8 cellular contexts compared by ENCODE assay signal in the genomic region with DNA sequence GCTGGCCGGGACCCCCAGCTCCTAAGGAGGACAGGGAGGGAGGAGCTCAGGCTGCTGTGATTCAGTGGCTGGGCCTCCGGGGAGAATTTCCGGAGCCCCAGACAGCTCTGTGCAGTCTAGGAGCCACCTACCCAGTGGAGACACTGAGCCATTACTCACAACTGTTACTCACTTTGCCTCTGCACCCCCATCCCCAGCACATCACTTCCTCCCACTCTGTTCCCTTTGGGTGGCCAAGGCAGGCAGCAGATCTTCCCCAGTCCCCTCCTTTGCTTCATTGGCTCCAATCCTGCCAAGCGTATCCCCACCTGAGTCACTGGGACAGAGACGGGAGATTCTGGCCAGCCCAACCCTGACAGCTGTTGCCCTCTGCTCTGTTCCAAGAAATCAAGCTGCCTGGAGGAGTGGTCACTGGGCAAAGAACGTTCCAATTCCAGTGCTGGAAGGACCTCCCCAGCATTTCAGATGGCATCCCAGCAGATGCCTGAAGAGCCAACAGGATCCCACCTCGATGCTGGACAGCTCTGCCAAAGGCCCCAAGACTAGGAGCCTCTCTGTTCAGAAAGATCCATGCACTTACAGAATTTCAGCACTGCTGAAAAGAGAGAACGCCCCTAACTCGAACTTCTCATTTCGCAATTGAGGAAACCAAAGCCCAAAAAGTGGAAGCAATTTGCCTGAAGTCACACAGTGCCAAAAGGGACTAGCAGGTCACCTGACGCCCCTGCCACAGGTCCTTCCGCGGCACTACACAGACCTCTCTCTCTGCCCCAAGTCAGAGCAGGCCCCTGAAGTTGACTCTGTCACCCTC.
A peak's percentile ranks its signal among the peaks of the same experiment; 100 is the strongest.
DNase-seq lines count a peak whose midpoint lies in the region; ATAC-seq and TF ChIP-seq lines count a peak whose summit lies in the region.

No MANE protein-coding gene starts in this region.

- no peak for TF ChIP-seq CTCF in A673 (conservative IDR thresholded peaks at IDR 0.05; ENCODE audit: low read depth, low read length)

- H3K27me3 ChIP-seq in A673 (replicated peaks; ENCODE audit: insufficient read depth, low read depth, low read length, poor library complexity) (no peaks in the 10 kb centered on the region), aorta (ENCODE audit: control insufficient read depth in 1 of 2, insufficient read depth in 2 of 2, low read length in 1 of 2) (no peaks in the 10 kb centered on the region)

- WGBS in aorta, 2 donors: 1 to 4% methylated on average over 13 of the region's 13 CpGs

- H3K9me3 ChIP-seq in A673 (ENCODE audit: low read depth, low read length, poor library complexity, severe bottlenecking): no peaks in the 10 kb centered on the region
- H3K9me3 ChIP-seq in aorta (ENCODE audit: control insufficient read depth, low read length): no peaks in the 10 kb centered on the region

- ATAC-seq in aorta (ENCODE audit: low FRiP score): peak; percentile 59

- DNase-seq in A673 (ENCODE audit: low spot score) (peak; percentile 42), Kasumi-1 (lab: John Stamatoyannopoulos, UW) (peak; percentile 71 to 76), medulla oblongata (ENCODE audit: extremely low spot score) (peak; percentile 70), aorta (peak; percentile 88 to 89), NCI-H2196 treated with DMSO at 0.1 percent for 48 hours (lab: John Stamatoyannopoulos, UW; ENCODE audit: unreplicated experiment) (no peak), DMS53 treated with DMSO at 0.1 percent for 48 hours (lab: John Stamatoyannopoulos, UW; ENCODE audit: unreplicated experiment) (no peak)
- no peak for DNase-seq in effector CD4-positive, alpha-beta T cell

- POLR2A ChIA-PET in A673 (lab: Charles Lee; ENCODE audit: low non-redundant PET): no interaction called here

- CTCF ChIA-PET in A673 (lab: Charles Lee): no interaction called here

- H3K27ac ChIP-seq in A673 (ENCODE audit: low read depth, low read length, poor library complexity, severe bottlenecking) (peak overlapping the region; percentile 42), cingulate gyrus (ENCODE audit: low read depth, low read length) (peak overlapping the region; percentile 35), aorta (ENCODE audit: low read depth in 1 of 2, low read length in 2 of 2) (peak overlapping the region; percentile 97 to 100)

- no peak overlapping the region for H3K4me3 ChIP-seq in A673 (ENCODE audit: low read depth, low read length, poor library complexity, severe bottlenecking)
- peak overlapping the region in 1 of 2 donors; percentile 13 for H3K4me3 ChIP-seq in aorta (ENCODE audit: low read length in 2 of 2)

- H3K36me3 ChIP-seq in A673 (ENCODE audit: insufficient read depth, low read length, poor library complexity, severe bottlenecking) (no peaks in the 10 kb centered on the region), aorta (ENCODE audit: control insufficient read depth in 1 of 2, insufficient read depth in 2 of 2, low read length in 1 of 2) (no peaks in the 10 kb centered on the region)

- BruUV-seq in A673 (replicated peaks; lab: Mats Ljungman, UMichigan): no TSS peak

- H3K4me1 ChIP-seq in A673 (ENCODE audit: insufficient read depth, low read length, poor library complexity, severe bottlenecking) (peaks cover 41% of the 10 kb centered on the region), aorta (ENCODE audit: control insufficient read depth in 1 of 2, insufficient read depth in 2 of 2, low read length in 2 of 2) (peaks cover 0 to 9% of the 10 kb centered on the region in 2 donors)

- intact Hi-C loops in A673 (cut with micrococcal nuclease; ENCODE audit: unreplicated experiment) (loop anchor here (5.0 kb wide), 1 partner anchor 98 kb away; no protein-coding TSS in a partner anchor), aorta (cut with DNase I) (loop anchor here in 1 of 2 donors (5.0 kb wide), 1 partner anchor 32 kb away; no protein-coding TSS in a partner anchor)

Comparison
In these comparisons a context has a peak if more than half of its experiments do, and no peak if none do; other contexts are left out.
1. DNase-seq: peak in A673 (single experiment), Kasumi-1 (2 of 2), medulla oblongata (single experiment) and aorta (2 of 2); none in NCI-H2196 treated with DMSO at 0.1 percent for 48 hours (single experiment), effector CD4-positive, alpha-beta T cell (single experiment) and DMS53 treated with DMSO at 0.1 percent for 48 hours (single experiment).
2. H3K27ac ChIP-seq: peak in every context shown above with its lines; median percentile 98 in aorta; 42 in A673; 35 in cingulate gyrus.